1 cellular context compared by ENCODE assay signal in genomic region chr2:169716938-169717690, GRCh38.
TF ChIP-seq lines count a peak whose summit lies in the region.

No MANE protein-coding gene starts in this region.

TF ChIP-seq in HepG2, 621 proteins besides CTCF, POLR2A, EP300 and RAD21 (continued from another document and continues in another):
- peak; percentile 64; the same call in 1 of the 2 replicates for TF ChIP-seq RERE (CRISPR knock-in tag; IDR thresholded peaks at IDR 0.05; ENCODE audit: low read depth)
- no peak for TF ChIP-seq SNRNP70 (IDR thresholded peaks at IDR 0.05; ENCODE audit: low read depth, low read length)
- TF ChIP-seq NFE2L2 (IDR thresholded peaks at IDR 0.05; ENCODE audit: low read length): peak; percentile 21; the same call in 1 of the 2 replicates
- TF ChIP-seq ZNF232 (CRISPR knock-in tag; IDR thresholded peaks at IDR 0.05; ENCODE audit: borderline replicate concordance): no peak
- TF ChIP-seq ZNF44 (CRISPR knock-in tag; IDR thresholded peaks at IDR 0.05): peak; percentile 77; the same call in 1 of the 2 replicates
- peak; percentile 45; the same call in 1 of the 2 replicates for TF ChIP-seq LCORL (IDR thresholded peaks at IDR 0.05)
- no peak; the same call in 1 of the 2 replicates for TF ChIP-seq LCORL (CRISPR knock-in tag; IDR thresholded peaks at IDR 0.05)
- peak; percentile 58; the same call in 1 of the 2 replicates for TF ChIP-seq GLI4 (CRISPR knock-in tag; IDR thresholded peaks at IDR 0.05; ENCODE audit: borderline replicate concordance)
- peak; percentile 95 for TF ChIP-seq ETV5 (CRISPR knock-in tag; IDR thresholded peaks at IDR 0.05; ENCODE audit: borderline replicate concordance)
- no peak for TF ChIP-seq NR2F2 (IDR thresholded peaks at IDR 0.05; ENCODE audit: borderline replicate concordance, low read depth)
- TF ChIP-seq ZNF430 (CRISPR knock-in tag; IDR thresholded peaks at IDR 0.05): no peak
- no peak for TF ChIP-seq SYNCRIP (IDR thresholded peaks at IDR 0.05; ENCODE audit: insufficient read depth, low read depth, low read length)
- TF ChIP-seq ZNF20 (CRISPR knock-in tag; IDR thresholded peaks at IDR 0.05): no peak
- no peak for TF ChIP-seq ZNF746 (CRISPR knock-in tag; IDR thresholded peaks at IDR 0.05)
- TF ChIP-seq ZNF7 (CRISPR knock-in tag; IDR thresholded peaks at IDR 0.05): no peak
- no peak for TF ChIP-seq E2F2 (CRISPR knock-in tag; IDR thresholded peaks at IDR 0.05; ENCODE audit: borderline replicate concordance)
- peak; percentile 33; the same call in 1 of the 2 replicates for TF ChIP-seq GMEB1 (CRISPR knock-in tag; IDR thresholded peaks at IDR 0.05; ENCODE audit: borderline replicate concordance)
- TF ChIP-seq ETS1 (CRISPR knock-in tag; IDR thresholded peaks at IDR 0.05): no peak
- no peak; the same call in 1 of the 2 replicates for TF ChIP-seq ZNF556 (CRISPR knock-in tag; IDR thresholded peaks at IDR 0.05; ENCODE audit: borderline replicate concordance)
- TF ChIP-seq ZNF589 (CRISPR knock-in tag; conservative IDR thresholded peaks at IDR 0.05): no peak
- TF ChIP-seq ZBTB46 (CRISPR knock-in tag; IDR thresholded peaks at IDR 0.05; ENCODE audit: borderline replicate concordance): no peak
- no peak for TF ChIP-seq MAFK (conservative IDR thresholded peaks at IDR 0.05 in 1 of 2, IDR thresholded peaks at IDR 0.05 in 1 of 2; ENCODE audit: low read length in 2 of 2)
- no peak for TF ChIP-seq RFX3 (CRISPR knock-in tag; IDR thresholded peaks at IDR 0.05)
- TF ChIP-seq ZNF530 (CRISPR knock-in tag; IDR thresholded peaks at IDR 0.05; ENCODE audit: low read depth): no peak
- no peak for TF ChIP-seq ZNF34 (CRISPR knock-in tag; IDR thresholded peaks at IDR 0.05; ENCODE audit: borderline replicate concordance)
- no peak for TF ChIP-seq TEAD2 (CRISPR knock-in tag; IDR thresholded peaks at IDR 0.05)
- TF ChIP-seq SATB2 (CRISPR knock-in tag; IDR thresholded peaks at IDR 0.05): no peak
- no peak for TF ChIP-seq ZNF138 (CRISPR knock-in tag; IDR thresholded peaks at IDR 0.05; ENCODE audit: low read depth)
- TF ChIP-seq ARHGAP35 (CRISPR knock-in tag; IDR thresholded peaks at IDR 0.05; ENCODE audit: borderline replicate concordance): no peak
- no peak; the same call in 1 of the 2 replicates for TF ChIP-seq CBX5 (CRISPR knock-in tag; IDR thresholded peaks at IDR 0.05; ENCODE audit: borderline replicate concordance)
- no peak for TF ChIP-seq ZNF672 (CRISPR knock-in tag; IDR thresholded peaks at IDR 0.05)
- TF ChIP-seq PAWR (CRISPR knock-in tag; IDR thresholded peaks at IDR 0.05; ENCODE audit: borderline replicate concordance): no peak
- TF ChIP-seq XRCC5 (optimal IDR thresholded peaks at IDR 0.05; ENCODE audit: low read length): no peak
- TF ChIP-seq ZNF782 (CRISPR knock-in tag; IDR thresholded peaks at IDR 0.05; ENCODE audit: borderline replicate concordance): no peak
- no peak for TF ChIP-seq SRSF9 (IDR thresholded peaks at IDR 0.05; ENCODE audit: borderline replicate concordance, insufficient read depth, low read depth, low read length, poor library complexity, severe bottlenecking)
- TF ChIP-seq ZBTB3 (CRISPR knock-in tag; IDR thresholded peaks at IDR 0.05; ENCODE audit: borderline replicate concordance, low read depth): no peak
- no peak for TF ChIP-seq REL (CRISPR knock-in tag; conservative IDR thresholded peaks at IDR 0.05)
- no peak for TF ChIP-seq ZNF740 (CRISPR knock-in tag; IDR thresholded peaks at IDR 0.05)
- no peak for TF ChIP-seq ZNF432 (CRISPR knock-in tag; IDR thresholded peaks at IDR 0.05; ENCODE audit: borderline replicate concordance)
- peak; percentile 85 for TF ChIP-seq TEAD3 (CRISPR knock-in tag; optimal IDR thresholded peaks at IDR 0.05; ENCODE audit: borderline replicate concordance)
- no peak for TF ChIP-seq ZNF12 (CRISPR knock-in tag; IDR thresholded peaks at IDR 0.05)
- 0 out of 2 replicates have a peak, but pooled peaks have one; percentile 29 for TF ChIP-seq ISL2 (CRISPR knock-in tag; IDR thresholded peaks at IDR 0.05)
- peak; percentile 66; the same call in 1 of the 2 replicates for TF ChIP-seq HOMEZ (CRISPR knock-in tag; IDR thresholded peaks at IDR 0.05; ENCODE audit: low read depth)
- no peak for TF ChIP-seq ZNF75D (CRISPR knock-in tag; IDR thresholded peaks at IDR 0.05; ENCODE audit: borderline replicate concordance)
- TF ChIP-seq IKZF4 (CRISPR knock-in tag; IDR thresholded peaks at IDR 0.05; ENCODE audit: borderline replicate concordance, low read depth, not compliant biosample characterization): peak; percentile 66
- TF ChIP-seq ZNF512 (CRISPR knock-in tag; IDR thresholded peaks at IDR 0.05): no peak
- no peak for TF ChIP-seq ZNF724P (CRISPR knock-in tag; IDR thresholded peaks at IDR 0.05; ENCODE audit: borderline replicate concordance)
- no peak for TF ChIP-seq ZBTB2 (CRISPR knock-in tag; IDR thresholded peaks at IDR 0.05; ENCODE audit: low read depth)
